15 cellular contexts compared by ENCODE assay signal in the genomic region with DNA sequence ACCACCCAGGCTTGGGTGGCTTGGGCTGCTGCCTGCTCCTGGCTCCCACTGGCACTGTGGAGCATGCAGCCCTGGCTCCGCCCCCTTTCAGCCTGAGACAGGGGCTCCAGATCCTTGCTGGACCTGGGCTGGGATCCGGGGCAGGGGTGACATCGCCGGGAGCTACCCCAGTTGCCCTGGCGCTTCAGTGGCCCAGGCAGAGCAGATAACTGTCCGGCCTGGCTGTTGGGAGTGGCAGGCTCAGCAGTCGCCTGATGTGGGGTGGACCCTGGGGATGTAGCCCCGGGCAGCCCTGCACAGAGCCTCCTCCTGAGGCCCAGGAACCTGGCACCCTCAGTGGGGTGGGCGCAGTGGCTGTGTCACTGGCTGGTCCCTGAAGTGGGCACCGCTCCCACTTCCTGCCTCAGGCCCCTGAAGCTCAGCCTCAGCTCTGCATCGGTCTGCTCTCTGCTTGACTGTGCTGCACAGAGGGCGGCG. TPM values are rescaled to one million over a fixed set of nuclear protein-coding genes. Genes with fewer than 3 reads are reported as not detected.
DNase-seq lines count a peak whose midpoint lies in the region; ATAC-seq and TF ChIP-seq lines count a peak whose summit lies in the region.
"Had no signal": no experiment of that assay in that cellular context is flagged by ENCODE, and none has a peak within 500 bp of the region (broad histone marks: within the 10 kb centered on the region; RNA-seq: fewer than 3 reads in every experiment).

No MANE protein-coding gene starts in this region.

- H3K36me3 Mint-ChIP-seq in neural progenitor cell (peaks cover 12% of the 10 kb centered on the region), MCF 10A (ENCODE audit: insufficient read depth, unreplicated experiment) (no peaks in the 10 kb centered on the region)
- H3K36me3 Mint-ChIP-seq in CD8-positive, alpha-beta memory T cell: peaks cover 0 to 27% (median 12%) of the 10 kb centered on the region in 3 donors

- no peak for TF ChIP-seq POLR2A in HCT116 (IDR thresholded peaks at IDR 0.05; ENCODE audit: borderline replicate concordance, extremely low read depth, insufficient read depth, insufficient read length)

- H3K4me3 ChIP-seq in HCT116 (replicated peaks in 1 of 2; ENCODE audit: low read depth in 1 of 2, low read length in 2 of 2): no peak overlapping the region
- peak overlapping the region; percentile 53 for H3K4me3 ChIP-seq in OCI-LY3 (ENCODE audit: low read length)
- no peak overlapping the region for H3K4me3 ChIP-seq in neural progenitor cell
- no peak overlapping the region for H3K4me3 ChIP-seq in CD8-positive, alpha-beta memory T cell (ENCODE audit: low read length)
- H3K4me3 ChIP-seq: Peyer's patch, spleen had no signal

- H3K9me3 ChIP-seq in HCT116 (ENCODE audit: control insufficient read depth in 1 of 2, insufficient read depth in 1 of 2, low read depth in 1 of 2, low read length in 2 of 2) (no peaks in the 10 kb centered on the region), OCI-LY3 (ENCODE audit: insufficient read depth, low read length) (no peaks in the 10 kb centered on the region), neural progenitor cell (ENCODE audit: low read depth) (no peaks in the 10 kb centered on the region)
- H3K9me3 ChIP-seq in CD8-positive, alpha-beta memory T cell (ENCODE audit: low read length): no peaks in the 10 kb centered on the region
- H3K9me3 ChIP-seq: Peyer's patch, spleen had no signal

- H3K4me2 ChIP-seq in HCT116 (ENCODE audit: low read length) (no peak overlapping the region), OCI-LY3 (ENCODE audit: low read length) (peak overlapping the region; percentile 77), neural progenitor cell (peak overlapping the region; percentile 69)

- no peak for TF ChIP-seq RAD21 in HCT116 (IDR thresholded peaks at IDR 0.05; ENCODE audit: low read depth)

- POLR2A ChIA-PET in HCT116 (lab: Charles Lee): no interaction called here
- POLR2A ChIA-PET in CD8-positive, alpha-beta memory T cell (lab: Charles Lee): no interaction called here
- POLR2A ChIA-PET in MCF 10A (lab: Yijun Ruan, JAX): no interaction called here

- H3K79me2 ChIP-seq in HCT116 (ENCODE audit: insufficient read depth, low read length): 0 out of 2 replicates have a peak, but pooled peaks cover 6% of the 10 kb centered on the region
- H3K79me2 ChIP-seq in OCI-LY3 (ENCODE audit: low read length): no peaks in the 10 kb centered on the region
- H3K79me2 ChIP-seq in neural progenitor cell (ENCODE audit: low read depth): peaks cover 90% of the 10 kb centered on the region

- H3K27ac Mint-ChIP-seq in neural progenitor cell (no peak overlapping the region), MCF 10A (ENCODE audit: low read depth, unreplicated experiment) (no peak overlapping the region)
- H3K27ac Mint-ChIP-seq in CD8-positive, alpha-beta memory T cell: peak overlapping the region in 1 of 8 donors; percentile 43
- H3K27ac Mint-ChIP-seq: activated naive CD4-positive, alpha-beta T cell treated with anti-CD3 and anti-CD28 coated beads, Interleukin-2, amount 50 U/mL, for 24 hours had no signal

- BruUV-seq in HCT116 (replicated peaks; lab: Mats Ljungman, UMichigan) (no TSS peak), MCF 10A (replicated peaks; lab: Mats Ljungman, UMichigan) (no TSS peak)

- H3K4me1 ChIP-seq in HCT116 (ENCODE audit: control insufficient read depth in 1 of 2, insufficient read depth in 2 of 2, low read length in 2 of 2): peaks cover 4 to 5% of the 10 kb centered on the region in 2 experiments; a peak in 2 of 4 replicates
- peaks cover 34% of the 10 kb centered on the region for H3K4me1 ChIP-seq in OCI-LY3 (ENCODE audit: low read length)
- H3K4me1 ChIP-seq in neural progenitor cell: peaks cover 49% of the 10 kb centered on the region
- H3K4me1 ChIP-seq in CD8-positive, alpha-beta memory T cell (ENCODE audit: insufficient read depth, low read length): no peaks in the 10 kb centered on the region

- no peak for DNase-seq in HCT116 (ENCODE audit: low read depth, low spot score)
- peak; percentile 29 for DNase-seq in neural progenitor cell (ENCODE audit: low spot score)
- DNase-seq in GM03348 (ENCODE audit: low spot score): no peak
- DNase-seq in CD8-positive, alpha-beta memory T cell: no peak
- DNase-seq in MCF 10A (ENCODE audit: unreplicated experiment): no peak
- DNase-seq: hippocampal formation; naive thymus-derived CD8-positive, alpha-beta T cell; NCI-H1092; spleen had no signal

- peaks cover 23% of the 10 kb centered on the region for H3F3A ChIP-seq in neural progenitor cell (ENCODE audit: low read depth)

- no peaks in the 10 kb centered on the region for H3K27me3 ChIP-seq in HCT116 (ENCODE audit: insufficient read depth, low read length)
- H3K27me3 ChIP-seq in OCI-LY3 (ENCODE audit: low read depth, low read length): peaks cover 10% of the 10 kb centered on the region
- no peaks in the 10 kb centered on the region for H3K27me3 ChIP-seq in neural progenitor cell
- H3K27me3 ChIP-seq in CD8-positive, alpha-beta memory T cell (ENCODE audit: insufficient read depth, low read length, poor library complexity, severe bottlenecking): no peaks in the 10 kb centered on the region
- H3K27me3 ChIP-seq: Peyer's patch, spleen had no signal

- H3K4me1 Mint-ChIP-seq in neural progenitor cell (peaks cover 33% of the 10 kb centered on the region), MCF 10A (ENCODE audit: insufficient read depth, unreplicated experiment) (no peaks in the 10 kb centered on the region)
- peaks cover 44 to 69% (median 63%) of the 10 kb centered on the region in 3 donors for H3K4me1 Mint-ChIP-seq in CD8-positive, alpha-beta memory T cell

- no peak overlapping the region for H3K27ac ChIP-seq in HCT116 (ENCODE audit: low read depth, low read length)
- H3K27ac ChIP-seq in OCI-LY3 (ENCODE audit: low read length): peak overlapping the region; percentile 63; the same call in 1 of the 2 replicates
- H3K27ac ChIP-seq in neural progenitor cell: peak overlapping the region; percentile 86
- H3K27ac ChIP-seq in CD8-positive, alpha-beta memory T cell (ENCODE audit: low read depth, low read length): no peak overlapping the region
- H3K27ac ChIP-seq: HL-60, spleen had no signal

- H4K20me1 ChIP-seq in HCT116 (ENCODE audit: insufficient read depth) (no peaks in the 10 kb centered on the region), OCI-LY3 (ENCODE audit: insufficient read depth, low read length) (no peaks in the 10 kb centered on the region), neural progenitor cell (ENCODE audit: low read depth) (peaks cover 33% of the 10 kb centered on the region)

- intact Hi-C loops in HCT116 (cut with micrococcal nuclease): no loop called here
- intact Hi-C loops in MCF 10A (cut with micrococcal nuclease): no loop called here

- H3K27me3 Mint-ChIP-seq in neural progenitor cell (ENCODE audit: insufficient read depth, low read depth) (peaks cover 3% of the 10 kb centered on the region), MCF 10A (ENCODE audit: insufficient read depth, unreplicated experiment) (no peaks in the 10 kb centered on the region)
- H3K27me3 Mint-ChIP-seq in CD8-positive, alpha-beta memory T cell: no peaks in the 10 kb centered on the region
- H3K27me3 Mint-ChIP-seq: activated naive CD4-positive, alpha-beta T cell treated with anti-CD3 and anti-CD28 coated beads, Interleukin-2, amount 50 U/mL, for 24 hours; naive thymus-derived CD8-positive, alpha-beta T cell had no signal

- CTCF ChIA-PET in HCT116 (lab: Charles Lee): no interaction called here
- CTCF ChIA-PET in CD8-positive, alpha-beta memory T cell (lab: Charles Lee): interaction anchor here (1.4 kb wide), 1 partner anchor 13 kb away, joined by 3 read pairs; no protein-coding TSS in a partner anchor
- CTCF ChIA-PET in MCF 10A (lab: Yijun Ruan, JAX): interaction anchor here (0.7 kb wide), 1 partner anchor 1744 kb away, joined by 3 read pairs; no protein-coding TSS in a partner anchor

- TF ChIP-seq CTCF in HCT116 (IDR thresholded peaks at IDR 0.05 in 2 of 3, conservative IDR thresholded peaks at IDR 0.05 in 1 of 3; ENCODE audit: borderline replicate concordance in 1 of 3, insufficient read depth in 1 of 3, low read depth in 2 of 3, low read length in 2 of 3) (no peak), OCI-LY3 (IDR thresholded peaks at IDR 0.05; ENCODE audit: low read depth, low read length) (no peak), neural progenitor cell (IDR thresholded peaks at IDR 0.05) (no peak), MCF 10A (IDR thresholded peaks at IDR 0.05; ENCODE audit: unreplicated experiment) (no peak)

- H2AFZ ChIP-seq in HCT116 (ENCODE audit: low read depth, low read length, poor library complexity, severe bottlenecking): no peak overlapping the region
- H2AFZ ChIP-seq in OCI-LY3 (ENCODE audit: low read depth, low read length): no peak overlapping the region
- no peak overlapping the region for H2AFZ ChIP-seq in neural progenitor cell (replicated peaks)

- no peaks in the 10 kb centered on the region for H3K9me2 ChIP-seq in HCT116 (ENCODE audit: insufficient read depth)

- no peak overlapping the region for H3K9ac ChIP-seq in HCT116 (ENCODE audit: low read length)
- peak overlapping the region; percentile 45; the same call in 1 of the 2 replicates for H3K9ac ChIP-seq in OCI-LY3 (ENCODE audit: low read length)
- H3K9ac ChIP-seq in neural progenitor cell: no peak overlapping the region

- ATAC-seq in GM18511 (IDR thresholded peaks at IDR 0.05; ENCODE audit: unreplicated experiment) (peak; percentile 39), HCT116 (peak; percentile 36), GM19467 (IDR thresholded peaks at IDR 0.05; ENCODE audit: unreplicated experiment) (no peak)
- ATAC-seq: naive thymus-derived CD8-positive, alpha-beta T cell had no signal

- RAD21 ChIA-PET in HCT116 (lab: Charles Lee; ENCODE audit: low non-redundant PET in 1 of 2, low total read pairs in 2 of 2, uncharacterized antibody in 2 of 2, unreplicated experiment in 2 of 2): no interaction called here

- no peaks in the 10 kb centered on the region for H3K9me3 Mint-ChIP-seq in neural progenitor cell
- no peaks in the 10 kb centered on the region for H3K9me3 Mint-ChIP-seq in CD8-positive, alpha-beta memory T cell
- no peaks in the 10 kb centered on the region for H3K9me3 Mint-ChIP-seq in MCF 10A (ENCODE audit: unreplicated experiment)
- H3K9me3 Mint-ChIP-seq: activated naive CD4-positive, alpha-beta T cell treated with anti-CD3 and anti-CD28 coated beads, Interleukin-2, amount 50 U/mL, for 24 hours; naive thymus-derived CD8-positive, alpha-beta T cell had no signal

- H3K4me3 Mint-ChIP-seq in neural progenitor cell (no peak overlapping the region), MCF 10A (ENCODE audit: unreplicated experiment) (no peak overlapping the region)
- H3K4me3 Mint-ChIP-seq in CD8-positive, alpha-beta memory T cell: no peak overlapping the region
- H3K4me3 Mint-ChIP-seq: activated naive CD4-positive, alpha-beta T cell treated with anti-CD3 and anti-CD28 coated beads, Interleukin-2, amount 50 U/mL, for 24 hours had no signal

- H3K36me3 ChIP-seq in HCT116 (ENCODE audit: control insufficient read depth in 1 of 2, insufficient read depth in 2 of 2, low read length in 2 of 2) (no peaks in the 10 kb centered on the region), OCI-LY3 (replicated peaks; ENCODE audit: low read depth, low read length) (no peaks in the 10 kb centered on the region), neural progenitor cell (no peaks in the 10 kb centered on the region)
- no peaks in the 10 kb centered on the region for H3K36me3 ChIP-seq in CD8-positive, alpha-beta memory T cell (ENCODE audit: insufficient read depth, low read length)
- H3K36me3 ChIP-seq: Peyer's patch had no signal

RNA-seq across cellular contexts. Expression of gene FUT8, which starts 57.9 kb away (rescaled TPM):
- total RNA-seq in HCT116 (2021; ENCODE audit: unreplicated experiment) (42.3 TPM), neural progenitor cell (ENCODE audit: low replicate concordance) (112 and 131 TPM in 2 replicates), MCF 10A (2022) (11.8 and 17.1 TPM in 2 replicates)
- 19.2 and 21.9 TPM in 2 replicates for polyA plus RNA-seq in HCT116 (2012)
- total RNA-seq in CD8-positive, alpha-beta memory T cell: 10 to 100 TPM; 76.0 to 81.7 TPM
- 13.3 TPM for polyA plus RNA-seq in CD8-positive, alpha-beta memory T cell

Comparison
In these comparisons a context has a peak if more than half of its experiments do, and no peak if none do; other contexts are left out.
1. H3K27ac ChIP-seq: peak in OCI-LY3 (single experiment) and neural progenitor cell (single experiment); none in HCT116 (single experiment) and CD8-positive, alpha-beta memory T cell (single experiment).